In genomic region chr5:139635606-139636206, GRCh38 we compare ENCODE assay signal across 8 cellular contexts. TPM values are rescaled to one million over a fixed set of nuclear protein-coding genes. Genes with fewer than 3 reads are reported as not detected.
DNase-seq lines count a peak whose midpoint lies in the region; ATAC-seq and TF ChIP-seq lines count a peak whose summit lies in the region.

No MANE protein-coding gene starts in this region.

- H3K18ac ChIP-seq in mesendoderm (ENCODE audit: low read length) = peak overlapping the region; percentile 45

- no peak overlapping the region for H3K4ac ChIP-seq in mesendoderm (ENCODE audit: low read depth, low read length)

- H3K9me3 ChIP-seq in endodermal cell (ENCODE audit: control insufficient read depth, low read length) = no peaks in the 10 kb centered on the region
- no peaks in the 10 kb centered on the region for H3K9me3 ChIP-seq in upper lobe of left lung

- no peak overlapping the region for H2BK120ac ChIP-seq in mesendoderm (ENCODE audit: low read depth, low read length)

- H3K79me2 ChIP-seq in mesendoderm (ENCODE audit: control insufficient read depth, insufficient read depth, low read length) = no peaks in the 10 kb centered on the region

- H3K9me3 Mint-ChIP-seq in T-cell = no peaks in the 10 kb centered on the region
- no peaks in the 10 kb centered on the region for H3K9me3 Mint-ChIP-seq in endodermal cell

- peak overlapping the region; percentile 71 for H3K56ac ChIP-seq in mesendoderm (ENCODE audit: low read length)

- ATAC-seq in T-cell (replicated peaks in 1 of 4) (peak in 3 of 4 experiments; percentile 17 to 25 (median 17)), upper lobe of left lung (ENCODE audit: low FRiP score in 2 of 2) (peak; percentile 78), HG02852 (IDR thresholded peaks at IDR 0.05; ENCODE audit: unreplicated experiment) (no peak)

- no peaks in the 10 kb centered on the region for H3K27me3 ChIP-seq in endodermal cell (ENCODE audit: control insufficient read depth, insufficient read depth, low read length, poor library complexity, severe bottlenecking)
- H3K27me3 ChIP-seq in mesendoderm (ENCODE audit: insufficient read depth, low read length, poor library complexity) = no peaks in the 10 kb centered on the region
- H3K27me3 ChIP-seq in upper lobe of left lung = no peaks in the 10 kb centered on the region

- CTCF ChIA-PET in T-cell (lab: Charles Lee) = interaction anchor here (0.5 to 6.1 kb wide), 24 partner anchors 9 to 1555 kb away, joined by 3 to 40 read pairs (median 4); partner anchors contain the start of genes CXXC5 (in 1 of the 2) and UBE2D2 (in 1 of the 2)

- H4K5ac ChIP-seq in mesendoderm (ENCODE audit: low read length) = no peak overlapping the region

- TF ChIP-seq CTCF in endodermal cell (conservative IDR thresholded peaks at IDR 0.05) = peak; percentile 75
- TF ChIP-seq CTCF in upper lobe of left lung (IDR thresholded peaks at IDR 0.05) = peak; percentile 66 to 89 (median 74)

- no peak overlapping the region for H2BK15ac ChIP-seq in mesendoderm (replicated peaks; ENCODE audit: low read depth)

- H4K8ac ChIP-seq in mesendoderm (ENCODE audit: low read depth, low read length) = no peak overlapping the region

- peaks cover 9% of the 10 kb centered on the region for H3K79me1 ChIP-seq in mesendoderm (ENCODE audit: low read length)

- H2AK5ac ChIP-seq in mesendoderm (ENCODE audit: low read length) = no peak overlapping the region

- TF ChIP-seq POLR2A in upper lobe of left lung (IDR thresholded peaks at IDR 0.05) = no peak

- peak; percentile 31 for DNase-seq in NK-92 treated with Interleukin-12 subunit alpha and Interleukin-12 subunit beta, amount 100 ng/mL, for 24 hours (lab: John Stamatoyannopoulos, UW)
- DNase-seq in NK-92 (lab: John Stamatoyannopoulos, UW; ENCODE audit: unreplicated experiment) (no peak), Kasumi-1 (lab: John Stamatoyannopoulos, UW) (peak; percentile 46 to 50), T-cell (peak in 1 of 34 experiments; percentile 28), endodermal cell (peak; percentile 82), mesendoderm (peak; percentile 81), upper lobe of left lung (peak in 1 of 2 donors; percentile 95)

- TF ChIP-seq EP300 in upper lobe of left lung (IDR thresholded peaks at IDR 0.05) = peak in 1 of 4 donors; percentile 8

- no peaks in the 10 kb centered on the region for H3K36me3 Mint-ChIP-seq in T-cell
- peaks cover 4% of the 10 kb centered on the region for H3K36me3 Mint-ChIP-seq in endodermal cell (ENCODE audit: low read depth)

- no peak overlapping the region for H3K4me2 ChIP-seq in mesendoderm (ENCODE audit: low read length)

- POLR2A ChIA-PET in T-cell (lab: Charles Lee) = interaction anchor here (0.7 to 1.4 kb wide), 3 partner anchors 12 to 215 kb away, joined by 3 to 5 read pairs (median 3); partner anchors contain the start of gene CXXC5 (in 1 of the 2)

- H3K4me1 ChIP-seq in endodermal cell (ENCODE audit: control insufficient read depth, insufficient read depth, low read length) (peaks cover 21% of the 10 kb centered on the region), mesendoderm (ENCODE audit: control insufficient read depth, low read depth, low read length) (peaks cover 23% of the 10 kb centered on the region), upper lobe of left lung (peaks cover 36 to 50% (median 40%) of the 10 kb centered on the region in 4 donors)

- peak overlapping the region; percentile 56 to 76 for H3K27ac Mint-ChIP-seq in T-cell
- peak overlapping the region; percentile 59 for H3K27ac Mint-ChIP-seq in endodermal cell

- H3K4me3 Mint-ChIP-seq in T-cell (peak overlapping the region; percentile 62 to 73 (median 63)), endodermal cell (no peak overlapping the region)

- no peak overlapping the region for H3K27ac ChIP-seq in endodermal cell (ENCODE audit: low read depth, low read length)
- H3K27ac ChIP-seq in mesendoderm (ENCODE audit: low read depth, low read length) = peak overlapping the region; percentile 36
- peak overlapping the region; percentile 66 to 81 (median 79) for H3K27ac ChIP-seq in upper lobe of left lung

- H3K36me3 ChIP-seq in endodermal cell (ENCODE audit: control insufficient read depth, insufficient read depth, low read length) (peaks cover 5% of the 10 kb centered on the region), mesendoderm (ENCODE audit: control insufficient read depth, insufficient read depth, low read length) (no peaks in the 10 kb centered on the region), upper lobe of left lung (no peaks in the 10 kb centered on the region)

- H3K23ac ChIP-seq in mesendoderm (ENCODE audit: low read length) = no peak overlapping the region

- peak overlapping the region; percentile 3 for H2BK5ac ChIP-seq in mesendoderm (ENCODE audit: low read length)

- H3K4me1 Mint-ChIP-seq in T-cell (peaks cover 48 to 50% (median 50%) of the 10 kb centered on the region in 3 donors), endodermal cell (peaks cover 39% of the 10 kb centered on the region)

- H3K27me3 Mint-ChIP-seq in T-cell (no peaks in the 10 kb centered on the region), endodermal cell (ENCODE audit: insufficient read depth) (no peaks in the 10 kb centered on the region)

- H3K4me3 ChIP-seq in endodermal cell (ENCODE audit: low read length) (no peak overlapping the region), mesendoderm (ENCODE audit: low read length) (no peak overlapping the region), upper lobe of left lung (no peak overlapping the region)

- H3K9ac ChIP-seq in endodermal cell (ENCODE audit: extremely low read depth, low read length, poor library complexity, severe bottlenecking) = no peak overlapping the region
- peak overlapping the region; percentile 25 for H3K9ac ChIP-seq in mesendoderm (ENCODE audit: low read length)

RNA-seq across cellular contexts. Expression of gene CXXC5, which starts 12.4 kb away (rescaled TPM):
- total RNA-seq in T-cell (1 to 10 TPM; 5.1 to 7.6 (median 6.2) TPM), endodermal cell (10 to 100 TPM; 50.5 to 67.9 TPM), upper lobe of left lung (10 to 100 TPM; 25.7 to 39.5 (median 33.0) TPM)
- 107 TPM for polyA plus RNA-seq in endodermal cell (2013, experiment 1 of 2)
- 113 TPM for polyA plus RNA-seq in endodermal cell (2013, experiment 2 of 2)
- polyA plus RNA-seq in mesendoderm (2013, experiment 1 of 2) = 90.1 TPM
- 88.3 TPM for polyA plus RNA-seq in mesendoderm (2013, experiment 2 of 2)
